Comparison of ENCODE assay signal across 14 cellular contexts in genomic region chr21:44439211-44439600, GRCh38. TPM values are rescaled to one million over a fixed set of nuclear protein-coding genes. Genes with fewer than 3 reads are reported as not detected.
A peak's percentile ranks its signal among the peaks of the same experiment; 100 is the strongest.
DNase-seq lines count a peak whose midpoint lies in the region; ATAC-seq and TF ChIP-seq lines count a peak whose summit lies in the region.
"Had no signal": no experiment of that assay in that cellular context is flagged by ENCODE, and none has a peak within 500 bp of the region (broad histone marks: within the 10 kb centered on the region; RNA-seq: fewer than 3 reads in every experiment).

No MANE protein-coding gene starts in this region.

- H3K4me1 ChIP-seq in neural progenitor cell (no peaks in the 10 kb centered on the region), transverse colon (peaks cover 4 to 15% (median 8%) of the 10 kb centered on the region in 4 donors), MM.1S (ENCODE audit: low read length) (no peaks in the 10 kb centered on the region), tibial nerve (no peaks in the 10 kb centered on the region)

- TF ChIP-seq CTCF in neural progenitor cell (IDR thresholded peaks at IDR 0.05) (peak; percentile 4), transverse colon (IDR thresholded peaks at IDR 0.05) (no peak), MM.1S (IDR thresholded peaks at IDR 0.05; ENCODE audit: low read length) (no peak), tibial nerve (IDR thresholded peaks at IDR 0.05) (no peak)

- no peaks in the 10 kb centered on the region for H4K20me1 ChIP-seq in neural progenitor cell (ENCODE audit: low read depth)
- no peaks in the 10 kb centered on the region for H4K20me1 ChIP-seq in MM.1S (ENCODE audit: insufficient read depth, low read length)

- no peaks in the 10 kb centered on the region for H3K9me2 ChIP-seq in MM.1S (replicated peaks; ENCODE audit: insufficient read depth, low read length)

- ATAC-seq in left cardiac atrium (peak in 1 of 2 donors; percentile 13), HG03521 (IDR thresholded peaks at IDR 0.05; ENCODE audit: unreplicated experiment) (no peak)

- peaks cover 8% of the 10 kb centered on the region for H3K27me3 Mint-ChIP-seq in neural progenitor cell (ENCODE audit: insufficient read depth, low read depth)

- H3K4me3 ChIP-seq in neural progenitor cell (no peak overlapping the region), transverse colon (no peak overlapping the region), MM.1S (ENCODE audit: low read length) (no peak overlapping the region), tibial nerve (no peak overlapping the region)

- H3F3A ChIP-seq in neural progenitor cell (ENCODE audit: low read depth) (no peaks in the 10 kb centered on the region), MM.1S (ENCODE audit: insufficient read depth, low read length) (no peaks in the 10 kb centered on the region)

- in situ Hi-C loops in transverse colon (cut with MboI; ENCODE audit: low pct_ligation_motif_present in 1 of 4, low pct_unique_long_range_greater_than_20kb in 1 of 4, low sequenced_read_pairs in 3 of 4): no loop called here

- H2AFZ ChIP-seq in neural progenitor cell (replicated peaks) (no peak overlapping the region), MM.1S (ENCODE audit: low read length) (no peak overlapping the region)

- TF ChIP-seq EP300 in transverse colon (IDR thresholded peaks at IDR 0.05; ENCODE audit: low read depth) (no peak), tibial nerve (IDR thresholded peaks at IDR 0.05) (no peak)

- H3K9me3 ChIP-seq in neural progenitor cell (ENCODE audit: low read depth) (no peaks in the 10 kb centered on the region), transverse colon (no peaks in the 10 kb centered on the region), MM.1S (replicated peaks; ENCODE audit: insufficient read depth, low read length) (no peaks in the 10 kb centered on the region), tibial nerve (no peaks in the 10 kb centered on the region)

- peak overlapping the region; percentile 21 for H3K27ac Mint-ChIP-seq in neural progenitor cell

- H3K4me3 Mint-ChIP-seq in neural progenitor cell: no peak overlapping the region
- H3K4me3 Mint-ChIP-seq: CD8-positive, alpha-beta memory T cell had no signal

- no peak overlapping the region for H3K4me2 ChIP-seq in neural progenitor cell
- no peak overlapping the region for H3K4me2 ChIP-seq in MM.1S (ENCODE audit: low read depth, low read length)

- TF ChIP-seq POLR2A in transverse colon (IDR thresholded peaks at IDR 0.05) (no peak), tibial nerve (IDR thresholded peaks at IDR 0.05) (no peak)

- peaks cover 3% of the 10 kb centered on the region for H3K4me1 Mint-ChIP-seq in neural progenitor cell
- H3K4me1 Mint-ChIP-seq: CD8-positive, alpha-beta memory T cell had no signal

- WGBS in transverse colon (ENCODE audit: low coverage in 1 of 2), 2 donors: 66% methylated on average over 11 of the region's 11 CpGs; no CpG with 5 or more reads in 1 of the 2 donors
- 74 to 77% methylated on average over 11 of the region's 11 CpGs for WGBS in tibial nerve, 2 donors

- H3K79me2 ChIP-seq in neural progenitor cell (ENCODE audit: low read depth) (no peaks in the 10 kb centered on the region), MM.1S (ENCODE audit: low read length) (no peaks in the 10 kb centered on the region)

- DNase-seq in NCI-H82 (lab: John Stamatoyannopoulos, UW): peak; percentile 16
- no peak for DNase-seq in NCI-H82 treated with DMSO at 0.1 percent for 48 hours (lab: John Stamatoyannopoulos, UW; ENCODE audit: unreplicated experiment)
- peak; percentile 1 for DNase-seq in left cardiac atrium
- no peak for DNase-seq in neural progenitor cell (ENCODE audit: low spot score)
- DNase-seq in transverse colon: no peak
- no peak for DNase-seq in MM.1S
- DNase-seq in tibial nerve (ENCODE audit: low spot score in 2 of 2): no peak
- DNase-seq: GF-D8, NCI-H1417, NCI-H2029 treated with DMSO at 0.1 percent for 48 hours, NCI-H510A had no signal

- H3K27me3 ChIP-seq in neural progenitor cell (no peaks in the 10 kb centered on the region), transverse colon (peaks cover 13% of the 10 kb centered on the region), MM.1S (replicated peaks; ENCODE audit: insufficient read depth, low read length) (peaks cover 97% of the 10 kb centered on the region), tibial nerve (no peaks in the 10 kb centered on the region)

- H3K9me3 Mint-ChIP-seq in neural progenitor cell: no peaks in the 10 kb centered on the region
- H3K9me3 Mint-ChIP-seq: CD8-positive, alpha-beta memory T cell had no signal

- H3K36me3 Mint-ChIP-seq in neural progenitor cell: no peaks in the 10 kb centered on the region
- H3K36me3 Mint-ChIP-seq: CD8-positive, alpha-beta memory T cell had no signal

- intact Hi-C loops in left cardiac atrium (cut with DNase I) (loop anchor here in 1 of 2 donors (10.0 kb wide), 1 partner anchor 56 kb away; no protein-coding TSS in a partner anchor), transverse colon (cut with DNase I; ENCODE audit: low total_unique reads) (no loop called here)

- H3K36me3 ChIP-seq in neural progenitor cell (no peaks in the 10 kb centered on the region), transverse colon (no peaks in the 10 kb centered on the region), MM.1S (replicated peaks; ENCODE audit: insufficient read depth, low read length) (no peaks in the 10 kb centered on the region), tibial nerve (no peaks in the 10 kb centered on the region)

- H3K9ac ChIP-seq in neural progenitor cell: no peak overlapping the region
- H3K9ac ChIP-seq in MM.1S (ENCODE audit: low read length): no peak overlapping the region

- H3K27ac ChIP-seq in neural progenitor cell (no peak overlapping the region), transverse colon (peak overlapping the region in 3 of 4 donors; percentile 63 to 69 (median 69)), MM.1S (ENCODE audit: low read length) (no peak overlapping the region), tibial nerve (no peak overlapping the region)
- H3K27ac ChIP-seq: 22Rv1 had no signal

RNA-seq across cellular contexts. Expression of gene LRRC3, which starts 16.1 kb away (rescaled TPM):
- total RNA-seq in left cardiac atrium (1 to 10 TPM; 1.4 to 2.5 TPM), neural progenitor cell (ENCODE audit: low replicate concordance) (2.5 and 4.9 TPM in 2 replicates), transverse colon (1 to 10 TPM; 4.4 to 6.7 (median 5.1) TPM), tibial nerve (1 to 10 TPM; 2.0 to 8.0 (median 3.8) TPM)

Comparison
In these comparisons a context has a peak if more than half of its experiments do, and no peak if none do; other contexts are left out.
1. DNase-seq: peak in NCI-H82 (single experiment) and left cardiac atrium (single experiment); none in NCI-H82 treated with DMSO at 0.1 percent for 48 hours (single experiment), neural progenitor cell (single experiment), transverse colon (single experiment), MM.1S (single experiment) and tibial nerve (0 of 2).
2. H3K27ac ChIP-seq: peak in transverse colon (3 of 4); none in neural progenitor cell (single experiment), MM.1S (single experiment) and tibial nerve (0 of 4).